1 cellular context compared by ENCODE assay signal in the genomic region with DNA sequence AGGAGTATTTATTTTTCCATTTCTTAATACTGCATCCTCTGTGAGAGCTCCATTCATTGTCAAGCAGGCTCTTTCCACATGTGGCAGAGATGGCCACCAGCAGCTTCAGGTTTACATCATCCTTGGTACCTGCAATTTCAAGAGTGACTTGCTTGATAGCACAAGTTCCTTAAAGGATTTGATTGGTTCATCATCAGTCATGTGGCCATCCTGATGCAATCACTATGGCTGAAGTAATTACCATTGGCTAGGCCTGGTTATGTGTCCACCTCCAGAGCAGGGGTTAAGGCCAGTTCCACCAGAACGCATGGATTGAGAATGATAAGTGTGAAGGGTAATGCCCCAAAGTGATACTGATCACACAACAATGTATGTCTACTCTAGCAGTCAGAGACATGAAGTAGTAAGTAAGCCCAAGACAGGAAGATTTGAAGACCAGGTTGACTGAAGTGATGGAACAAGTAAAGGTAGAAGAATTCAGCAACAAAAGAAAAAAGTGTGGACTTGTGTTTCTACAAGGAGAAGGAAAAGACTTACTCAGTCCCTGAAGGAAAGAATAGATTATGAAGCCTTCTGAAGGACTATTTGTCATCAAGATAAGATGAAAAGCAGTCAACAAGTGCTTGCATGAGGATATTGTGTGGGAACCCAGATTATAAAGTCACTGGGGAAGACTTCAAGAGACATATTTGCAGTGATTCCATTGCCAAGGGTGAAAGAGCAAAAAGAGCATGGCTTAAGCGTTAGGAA.
TF ChIP-seq lines count a peak whose summit lies in the region.

No MANE protein-coding gene starts in this region.

TF ChIP-seq in GM23338, 12 proteins besides CTCF, POLR2A, EP300 and RAD21 (continued from another document):
- TF ChIP-seq, protein P1, sequence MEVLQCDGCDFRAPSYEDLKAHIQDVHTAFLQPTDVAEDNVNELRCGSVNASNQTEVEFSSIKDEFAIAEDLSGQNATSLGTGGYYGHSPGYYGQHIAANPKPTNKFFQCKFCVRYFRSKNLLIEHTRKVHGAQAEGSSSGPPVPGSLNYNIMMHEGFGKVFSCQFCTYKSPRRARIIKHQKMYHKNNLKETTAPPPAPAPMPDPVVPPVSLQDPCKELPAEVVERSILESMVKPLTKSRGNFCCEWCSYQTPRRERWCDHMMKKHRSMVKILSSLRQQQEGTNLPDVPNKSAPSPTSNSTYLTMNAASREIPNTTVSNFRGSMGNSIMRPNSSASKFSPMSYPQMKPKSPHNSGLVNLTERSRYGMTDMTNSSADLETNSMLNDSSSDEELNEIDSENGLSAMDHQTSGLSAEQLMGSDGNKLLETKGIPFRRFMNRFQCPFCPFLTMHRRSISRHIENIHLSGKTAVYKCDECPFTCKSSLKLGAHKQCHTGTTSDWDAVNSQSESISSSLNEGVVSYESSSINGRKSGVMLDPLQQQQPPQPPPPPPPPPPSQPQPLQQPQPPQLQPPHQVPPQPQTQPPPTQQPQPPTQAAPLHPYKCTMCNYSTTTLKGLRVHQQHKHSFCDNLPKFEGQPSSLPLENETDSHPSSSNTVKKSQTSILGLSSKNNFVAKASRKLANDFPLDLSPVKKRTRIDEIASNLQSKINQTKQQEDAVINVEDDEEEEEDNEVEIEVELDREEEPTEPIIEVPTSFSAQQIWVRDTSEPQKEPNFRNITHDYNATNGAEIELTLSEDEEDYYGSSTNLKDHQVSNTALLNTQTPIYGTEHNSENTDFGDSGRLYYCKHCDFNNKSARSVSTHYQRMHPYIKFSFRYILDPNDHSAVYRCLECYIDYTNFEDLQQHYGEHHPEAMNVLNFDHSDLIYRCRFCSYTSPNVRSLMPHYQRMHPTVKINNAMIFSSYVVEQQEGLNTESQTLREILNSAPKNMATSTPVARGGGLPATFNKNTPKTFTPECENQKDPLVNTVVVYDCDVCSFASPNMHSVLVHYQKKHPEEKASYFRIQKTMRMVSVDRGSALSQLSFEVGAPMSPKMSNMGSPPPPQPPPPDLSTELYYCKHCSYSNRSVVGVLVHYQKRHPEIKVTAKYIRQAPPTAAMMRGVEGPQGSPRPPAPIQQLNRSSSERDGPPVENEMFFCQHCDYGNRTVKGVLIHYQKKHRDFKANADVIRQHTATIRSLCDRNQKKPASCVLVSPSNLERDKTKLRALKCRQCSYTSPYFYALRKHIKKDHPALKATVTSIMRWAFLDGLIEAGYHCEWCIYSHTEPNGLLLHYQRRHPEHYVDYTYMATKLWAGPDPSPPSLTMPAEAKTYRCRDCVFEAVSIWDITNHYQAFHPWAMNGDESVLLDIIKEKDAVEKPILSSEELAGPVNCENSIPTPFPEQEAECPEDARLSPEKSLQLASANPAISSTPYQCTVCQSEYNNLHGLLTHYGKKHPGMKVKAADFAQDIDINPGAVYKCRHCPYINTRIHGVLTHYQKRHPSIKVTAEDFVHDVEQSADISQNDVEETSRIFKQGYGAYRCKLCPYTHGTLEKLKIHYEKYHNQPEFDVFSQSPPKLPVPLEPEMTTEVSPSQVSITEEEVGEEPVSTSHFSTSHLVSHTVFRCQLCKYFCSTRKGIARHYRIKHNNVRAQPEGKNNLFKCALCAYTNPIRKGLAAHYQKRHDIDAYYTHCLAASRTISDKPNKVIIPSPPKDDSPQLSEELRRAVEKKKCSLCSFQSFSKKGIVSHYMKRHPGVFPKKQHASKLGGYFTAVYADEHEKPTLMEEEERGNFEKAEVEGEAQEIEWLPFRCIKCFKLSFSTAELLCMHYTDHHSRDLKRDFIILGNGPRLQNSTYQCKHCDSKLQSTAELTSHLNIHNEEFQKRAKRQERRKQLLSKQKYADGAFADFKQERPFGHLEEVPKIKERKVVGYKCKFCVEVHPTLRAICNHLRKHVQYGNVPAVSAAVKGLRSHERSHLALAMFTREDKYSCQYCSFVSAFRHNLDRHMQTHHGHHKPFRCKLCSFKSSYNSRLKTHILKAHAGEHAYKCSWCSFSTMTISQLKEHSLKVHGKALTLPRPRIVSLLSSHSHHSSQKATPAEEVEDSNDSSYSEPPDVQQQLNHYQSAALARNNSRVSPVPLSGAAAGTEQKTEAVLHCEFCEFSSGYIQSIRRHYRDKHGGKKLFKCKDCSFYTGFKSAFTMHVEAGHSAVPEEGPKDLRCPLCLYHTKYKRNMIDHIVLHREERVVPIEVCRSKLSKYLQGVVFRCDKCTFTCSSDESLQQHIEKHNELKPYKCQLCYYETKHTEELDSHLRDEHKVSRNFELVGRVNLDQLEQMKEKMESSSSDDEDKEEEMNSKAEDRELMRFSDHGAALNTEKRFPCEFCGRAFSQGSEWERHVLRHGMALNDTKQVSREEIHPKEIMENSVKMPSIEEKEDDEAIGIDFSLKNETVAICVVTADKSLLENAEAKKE (CRISPR knock-in tag; IDR thresholded peaks at IDR 0.05), result no peak
- TF ChIP-seq, protein P2, sequence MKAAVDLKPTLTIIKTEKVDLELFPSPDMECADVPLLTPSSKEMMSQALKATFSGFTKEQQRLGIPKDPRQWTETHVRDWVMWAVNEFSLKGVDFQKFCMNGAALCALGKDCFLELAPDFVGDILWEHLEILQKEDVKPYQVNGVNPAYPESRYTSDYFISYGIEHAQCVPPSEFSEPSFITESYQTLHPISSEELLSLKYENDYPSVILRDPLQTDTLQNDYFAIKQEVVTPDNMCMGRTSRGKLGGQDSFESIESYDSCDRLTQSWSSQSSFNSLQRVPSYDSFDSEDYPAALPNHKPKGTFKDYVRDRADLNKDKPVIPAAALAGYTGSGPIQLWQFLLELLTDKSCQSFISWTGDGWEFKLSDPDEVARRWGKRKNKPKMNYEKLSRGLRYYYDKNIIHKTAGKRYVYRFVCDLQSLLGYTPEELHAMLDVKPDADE (IDR thresholded peaks at IDR 0.05), result no peak
- no peak for TF ChIP-seq STAT1 (IDR thresholded peaks at IDR 0.05; ENCODE audit: unreplicated experiment)
- no peak for TF ChIP-seq EZH2phosphoT487 (IDR thresholded peaks at IDR 0.05; ENCODE audit: unreplicated experiment)
- TF ChIP-seq EZH2 (IDR thresholded peaks at IDR 0.05; ENCODE audit: low read depth, unreplicated experiment), result no peak
